In genomic region chr3:100782359-100782758, GRCh38 we compare ENCODE assay signal across 18 cellular contexts.
DNase-seq lines count a peak whose midpoint lies in the region; ATAC-seq and TF ChIP-seq lines count a peak whose summit lies in the region.
"Had no signal": no experiment of that assay in that cellular context is flagged by ENCODE, and none has a peak within 500 bp of the region (broad histone marks: within the 10 kb centered on the region; RNA-seq: fewer than 3 reads in every experiment).

No MANE protein-coding gene starts in this region.

- H3K4me1 Mint-ChIP-seq in HFFc6 (ENCODE audit: low read depth) (peaks cover 54% of the 10 kb centered on the region), osteocyte (ENCODE audit: unreplicated experiment) (peaks cover 15% of the 10 kb centered on the region)
- H3K4me1 Mint-ChIP-seq: CD14-positive monocyte, IgD-negative memory B cell had no signal

- ATAC-seq in heart right ventricle (peak in 7 of 8 donors; percentile 33 to 58 (median 44)), GM18868 (IDR thresholded peaks at IDR 0.05; ENCODE audit: unreplicated experiment) (no peak), HG03457 (IDR thresholded peaks at IDR 0.05; ENCODE audit: unreplicated experiment) (no peak)
- ATAC-seq: A549 had no signal

- H3K36me3 Mint-ChIP-seq in HFFc6 (ENCODE audit: low read depth) (peaks cover 10% of the 10 kb centered on the region), osteocyte (ENCODE audit: unreplicated experiment) (peaks cover 27% of the 10 kb centered on the region)
- H3K36me3 Mint-ChIP-seq: CD14-positive monocyte had no signal

- H3K27me3 ChIP-seq in heart right ventricle, result no peaks in the 10 kb centered on the region

- H3K27me3 Mint-ChIP-seq in HFFc6 (ENCODE audit: insufficient read depth), result no peaks in the 10 kb centered on the region; the same call in 1 of the 2 replicates
- H3K27me3 Mint-ChIP-seq in osteocyte (ENCODE audit: unreplicated experiment), result no peaks in the 10 kb centered on the region
- H3K27me3 Mint-ChIP-seq: IgD-negative memory B cell had no signal

- H3K36me3 ChIP-seq in heart right ventricle, result peaks cover 0 to 25% (median 0%) of the 10 kb centered on the region in 9 donors

- H3K9me3 Mint-ChIP-seq in HFFc6 (peaks cover 17% of the 10 kb centered on the region), osteocyte (ENCODE audit: unreplicated experiment) (peaks cover 7% of the 10 kb centered on the region)

- WGBS in heart right ventricle, 2 donors, result 35 to 37% methylated on average over 2 of the region's 2 CpGs

- H3K27ac Mint-ChIP-seq in HFFc6 (peak overlapping the region; percentile 91), osteocyte (ENCODE audit: unreplicated experiment) (peak overlapping the region; percentile 50)
- H3K27ac Mint-ChIP-seq: CD14-positive monocyte, IgD-negative memory B cell had no signal

- TF ChIP-seq CTCF in HFFc6 (IDR thresholded peaks at IDR 0.05), result no peak
- no peak for TF ChIP-seq CTCF in heart right ventricle (IDR thresholded peaks at IDR 0.05)
- TF ChIP-seq CTCF in osteocyte (IDR thresholded peaks at IDR 0.05), result no peak

- peaks cover 0 to 17% (median 0%) of the 10 kb centered on the region in 11 donors for H3K9me3 ChIP-seq in heart right ventricle

- H3K4me1 ChIP-seq in heart right ventricle, result peaks cover 0 to 7% (median 0%) of the 10 kb centered on the region in 9 donors
- H3K4me1 ChIP-seq: A549 had no signal

- peak overlapping the region in 3 of 10 donors; percentile 9 to 36 (median 34) for H3K27ac ChIP-seq in heart right ventricle
- H3K27ac ChIP-seq: A549 had no signal

- H3K4me3 ChIP-seq in heart right ventricle, result no peak overlapping the region
- H3K4me3 ChIP-seq: A549 had no signal

- H3K4me3 Mint-ChIP-seq in HFFc6 (no peak overlapping the region), osteocyte (ENCODE audit: unreplicated experiment) (no peak overlapping the region)
- H3K4me3 Mint-ChIP-seq: CD14-positive monocyte, IgD-negative memory B cell had no signal

- DNase-seq in ELR (ENCODE audit: low read depth), result peak; percentile 17
- DNase-seq in HFFc6, result no peak
- DNase-seq in heart right ventricle, result peak in 1 of 2 donors; percentile 8
- DNase-seq in osteocyte (ENCODE audit: extremely low spot score, unreplicated experiment), result no peak
- DNase-seq in NCI-H446 treated with DMSO at 0.1 percent for 48 hours (lab: John Stamatoyannopoulos, UW), result no peak
- DNase-seq: DMS 273 treated with DMSO at 0.1 percent for 48 hours; Kasumi-1; NCI-H1105; NCI-H1694 treated with DMSO at 0.1 percent for 48 hours; NCI-H2107; NCI-H526; NK-92 treated with Interleukin-12 subunit alpha and Interleukin-12 subunit beta, amount 100 ng/mL, for 24 hours; SIG-M5 had no signal

- intact Hi-C loops in heart right ventricle (cut with DNase I), result no loop called here

Comparison
In these comparisons a context has a peak if more than half of its experiments do, and no peak if none do; other contexts are left out.
1. ATAC-seq: peak in heart right ventricle (7 of 8); none in GM18868 (single experiment) and HG03457 (single experiment).